ENCODE assay signal across 12 cellular contexts in genomic region chr13:35474551-35474950, GRCh38. TPM values are rescaled to one million over a fixed set of nuclear protein-coding genes. Genes with fewer than 3 reads are reported as not detected.
A peak's percentile ranks its signal among the peaks of the same experiment; 100 is the strongest.
DNase-seq lines count a peak whose midpoint lies in the region; ATAC-seq and TF ChIP-seq lines count a peak whose summit lies in the region.
"Had no signal": no experiment of that assay in that cellular context is flagged by ENCODE, and none has a peak within 500 bp of the region (broad histone marks: within the 10 kb centered on the region; RNA-seq: fewer than 3 reads in every experiment).

No MANE protein-coding gene starts in this region.

- H2BK120ac ChIP-seq in neuronal stem cell (ENCODE audit: low read depth, low read length) = no peak overlapping the region

- H3K4ac ChIP-seq in neuronal stem cell (ENCODE audit: low read length) = no peak overlapping the region

- no peaks in the 10 kb centered on the region for H3K36me3 ChIP-seq in HUES6 (ENCODE audit: control insufficient read depth, insufficient read depth, low read length)
- no peaks in the 10 kb centered on the region for H3K36me3 ChIP-seq in neuronal stem cell (replicated peaks in 1 of 2; ENCODE audit: control insufficient read depth in 2 of 2, insufficient read depth in 2 of 2, low read length in 2 of 2)

- H4K8ac ChIP-seq in neuronal stem cell (ENCODE audit: low read depth, low read length) = no peak overlapping the region

- H3K27ac ChIP-seq in HUES6 (ENCODE audit: low read depth, low read length) = no peak overlapping the region
- peak overlapping the region in 8 of 59 donors; percentile 12 to 90 (median 61) for H3K27ac ChIP-seq in dorsolateral prefrontal cortex
- H3K27ac ChIP-seq in neuronal stem cell (replicated peaks; ENCODE audit: low read length) = no peak overlapping the region

- no peak overlapping the region for H2BK15ac ChIP-seq in neuronal stem cell (ENCODE audit: low read length)

- H3K4me2 ChIP-seq in neuronal stem cell (ENCODE audit: insufficient read depth, low read length, poor library complexity, severe bottlenecking) = no peak overlapping the region

- no peak overlapping the region for H3K23ac ChIP-seq in neuronal stem cell (ENCODE audit: low read depth, low read length, poor library complexity)

- H3K79me1 ChIP-seq in neuronal stem cell (ENCODE audit: low read depth, low read length) = no peaks in the 10 kb centered on the region

- intact Hi-C loops in dorsolateral prefrontal cortex (cut with DNase I) (no loop called here), lower leg skin (cut with DNase I; ENCODE audit: low total_unique reads) (no loop called here)

- DNase-seq in Ammon's horn (ENCODE audit: low spot score) (peak; percentile 10), dorsolateral prefrontal cortex (no peak), neuronal stem cell (ENCODE audit: low spot score) (no peak), NCI-H1694 (lab: John Stamatoyannopoulos, UW) (no peak), lower leg skin (ENCODE audit: low spot score in 2 of 2) (no peak), AG08396 (ENCODE audit: low spot score) (no peak)
- DNase-seq: amniotic stem cell, DND-41, NCI-H2171, T-helper 9 cell had no signal

- H3K9me3 ChIP-seq in HUES6 (ENCODE audit: control insufficient read depth, insufficient read depth, low read depth, low read length) (no peaks in the 10 kb centered on the region), neuronal stem cell (replicated peaks in 1 of 2; ENCODE audit: control insufficient read depth in 2 of 2, insufficient read depth in 1 of 2, low read depth in 1 of 2, low read length in 2 of 2) (no peaks in the 10 kb centered on the region)

- no peak overlapping the region for H3K9ac ChIP-seq in HUES6 (ENCODE audit: low read length)
- H3K9ac ChIP-seq in neuronal stem cell (ENCODE audit: low read depth, low read length, poor library complexity) = no peak overlapping the region

- no peak overlapping the region for H4K91ac ChIP-seq in neuronal stem cell (ENCODE audit: low read depth, low read length, poor library complexity)

- peaks cover 59% of the 10 kb centered on the region for H3K4me1 ChIP-seq in HUES6 (ENCODE audit: control insufficient read depth, insufficient read depth, low read length)
- H3K4me1 ChIP-seq in neuronal stem cell (ENCODE audit: control insufficient read depth in 2 of 2, insufficient read depth in 1 of 2, low read depth in 1 of 2, low read length in 2 of 2) = peaks cover 13 to 28% of the 10 kb centered on the region in 2 donors

- H2AK5ac ChIP-seq in neuronal stem cell (ENCODE audit: low read depth, low read length) = no peak overlapping the region

- no peak overlapping the region for H3K18ac ChIP-seq in neuronal stem cell (ENCODE audit: low read length)

- H3K14ac ChIP-seq in neuronal stem cell (ENCODE audit: low read length) = no peak overlapping the region

- no peak overlapping the region for H2BK12ac ChIP-seq in neuronal stem cell (ENCODE audit: low read length)

- WGBS in neuronal stem cell (ENCODE audit: extremely low coverage in 2 of 2, insufficient read length in 2 of 2, insufficient replicate concordance in 1 of 2), 2 donors = no CpG with 5 or more reads among the region's 8 CpGs
- 35 to 39% methylated on average over 8 of the region's 8 CpGs for WGBS in lower leg skin, 2 donors

- peak overlapping the region; percentile 91 for H2AFZ ChIP-seq in neuronal stem cell (ENCODE audit: low read length)

- ATAC-seq in GM19023 (IDR thresholded peaks at IDR 0.05; ENCODE audit: unreplicated experiment) = no peak

- H3K27me3 ChIP-seq in HUES6 (ENCODE audit: control insufficient read depth, insufficient read depth, low read length) (peaks cover 100% of the 10 kb centered on the region), dorsolateral prefrontal cortex (peaks cover 0 to 6% (median 0%) of the 10 kb centered on the region in 45 donors), neuronal stem cell (ENCODE audit: control insufficient read depth in 3 of 3, insufficient read depth in 3 of 3, low read depth in 1 of 3, low read length in 3 of 3) (peaks cover 16 to 55% (median 46%) of the 10 kb centered on the region in 3 experiments)

- TF ChIP-seq CTCF in dorsolateral prefrontal cortex (IDR thresholded peaks at IDR 0.05 in 54 of 56, conservative IDR thresholded peaks at IDR 0.05 in 2 of 56; ENCODE audit: low read depth in 1 of 56, partially characterized antibody in 56 of 56) (no peak), lower leg skin (IDR thresholded peaks at IDR 0.05) (no peak)

- H2BK5ac ChIP-seq in neuronal stem cell (ENCODE audit: low read length) = no peak overlapping the region

- peak overlapping the region; percentile 60 for H3K4me3 ChIP-seq in HUES6 (ENCODE audit: low read depth, low read length)
- H3K4me3 ChIP-seq in dorsolateral prefrontal cortex = peak overlapping the region in 57 of 59 donors; percentile 40 to 79 (median 63)
- peak overlapping the region in 1 of 2 donors; percentile 63 for H3K4me3 ChIP-seq in neuronal stem cell (ENCODE audit: low read length in 2 of 2)
- no peak overlapping the region for H3K4me3 ChIP-seq in lower leg skin (ENCODE audit: low read depth, poor library complexity, severe bottlenecking)

- TF ChIP-seq POLR2A in lower leg skin (IDR thresholded peaks at IDR 0.05) = no peak

RNA-seq across cellular contexts. Expression of gene MAB21L1, which starts 1.9 kb away (rescaled TPM):
- 1 to 10 TPM in 9 of 120 experiments, under 1 TPM in 106, not detected in 5; 0.13 to 1.7 (median 0.49) TPM for total RNA-seq in dorsolateral prefrontal cortex
- polyA plus RNA-seq in neuronal stem cell (2013, experiment 1 of 2) = not detected
- not detected for polyA plus RNA-seq in neuronal stem cell (2013, experiment 2 of 2)
- total RNA-seq in lower leg skin = under 1 TPM in 3 of 4 donors, not detected in 1; 0.27 to 0.58 (median 0.32) TPM
